ENCODE assay signal across 9 cellular contexts in the genomic region with DNA sequence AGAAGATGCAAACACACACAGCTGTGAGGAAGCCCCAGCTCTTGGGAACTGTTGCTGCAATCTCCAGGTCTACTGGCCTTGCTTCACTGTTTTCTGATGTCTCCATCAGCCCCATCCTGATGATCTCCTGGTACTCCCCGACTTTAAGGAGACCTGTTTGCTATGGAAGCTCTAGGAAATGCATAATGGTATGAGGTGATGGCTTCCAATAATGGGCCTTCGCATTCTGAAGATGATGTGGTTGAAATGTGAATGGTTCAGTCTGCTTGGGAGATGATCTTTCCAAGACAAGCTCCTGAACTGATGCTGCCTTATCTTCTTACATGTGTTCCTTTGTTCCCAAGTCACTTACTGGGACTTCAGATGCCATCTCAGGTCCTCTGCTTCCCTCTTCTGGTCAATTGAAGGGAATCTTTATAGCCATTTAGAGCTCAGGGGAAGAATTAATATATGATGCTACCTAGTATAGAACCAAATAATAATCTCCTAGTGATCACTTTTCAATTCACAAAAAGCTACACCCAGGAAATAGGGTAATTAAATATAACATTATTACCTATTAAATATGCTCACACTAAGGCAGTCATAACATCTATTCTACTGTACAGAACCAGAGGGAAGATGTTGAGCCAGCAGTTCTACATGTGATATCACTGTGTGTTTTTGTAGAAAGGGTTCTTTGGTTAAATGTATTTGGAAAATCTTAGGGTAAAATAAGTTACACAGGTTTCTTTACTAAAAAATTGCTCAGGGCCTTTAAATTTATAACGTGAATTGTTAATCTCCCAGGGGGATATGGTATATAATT.
DNase-seq lines count a peak whose midpoint lies in the region; ATAC-seq, FAIRE-seq and TF ChIP-seq lines count a peak whose summit lies in the region.
"Had no signal": no experiment of that assay in that cellular context is flagged by ENCODE, and none has a peak within 500 bp of the region (broad histone marks: within the 10 kb centered on the region; RNA-seq: fewer than 3 reads in every experiment).

No MANE protein-coding gene starts in this region.

- H3K27me3 Mint-ChIP-seq in brain = no peaks in the 10 kb centered on the region

- peaks cover 11% of the 10 kb centered on the region; the same call in 1 of the 2 replicates for H3K27me3 ChIP-seq in GM23248 (replicated peaks; ENCODE audit: insufficient read depth)
- no peaks in the 10 kb centered on the region for H3K27me3 ChIP-seq in keratinocyte (ENCODE audit: control insufficient read depth, extremely low read depth, insufficient read depth, low read length)
- no peaks in the 10 kb centered on the region for H3K27me3 ChIP-seq in aorta (ENCODE audit: control insufficient read depth in 1 of 2, insufficient read depth in 2 of 2, low read length in 1 of 2)

- WGBS in GM23248 (ENCODE audit: low coverage in 1 of 2, low lambda C conversion rate in 2 of 2, missing lambda C conversion rate in 2 of 2), 2 experiments = 82 to 84% methylated on average over 3 of the region's 3 CpGs
- 69 to 75% methylated on average over 3 of the region's 3 CpGs for WGBS in aorta, 2 donors

- H3K9me1 ChIP-seq in keratinocyte (ENCODE audit: control insufficient read depth, extremely low read depth, insufficient read depth, low read length) = no peaks in the 10 kb centered on the region

- H3K4me2 ChIP-seq in GM23248 (ENCODE audit: unreplicated experiment) (no peak overlapping the region), keratinocyte (ENCODE audit: control insufficient read depth, extremely low read depth, insufficient read depth, low read depth, low read length) (no peak overlapping the region)

- H3K79me2 ChIP-seq in GM23248 (ENCODE audit: insufficient read depth) (no peaks in the 10 kb centered on the region), keratinocyte (ENCODE audit: control insufficient read depth, insufficient read depth, low read length) (no peaks in the 10 kb centered on the region)

- H2AFZ ChIP-seq in GM23248 = no peak overlapping the region
- no peak overlapping the region for H2AFZ ChIP-seq in keratinocyte (ENCODE audit: control insufficient read depth, low read length)

- DNase-seq in 8988T (peak; percentile 21), GM23248 (peak; percentile 71), NCI-H345 (lab: John Stamatoyannopoulos, UW) (peak; percentile 60), keratinocyte (ENCODE audit: low read depth, low spot score) (peak; percentile 25), aorta (no peak)
- DNase-seq: activated naive CD8-positive, alpha-beta T cell treated with anti-CD3 and anti-CD28 coated beads, Interleukin-2, amount 10 ng/mL, durations not matched to agents 7 days and 5 days had no signal

- H3K27ac ChIP-seq in GM23248 (no peak overlapping the region), keratinocyte (ENCODE audit: control insufficient read depth, insufficient read depth, low read length) (no peak overlapping the region), aorta (ENCODE audit: low read depth in 1 of 2, low read length in 2 of 2) (no peak overlapping the region)

- no peaks in the 10 kb centered on the region for H3K9me2 ChIP-seq in GM23248 (ENCODE audit: insufficient read depth)

- H3K4me3 Mint-ChIP-seq in brain = no peak overlapping the region
- H3K4me3 Mint-ChIP-seq: activated naive CD8-positive, alpha-beta T cell treated with anti-CD3 and anti-CD28 coated beads, Interleukin-2, amount 10 ng/mL, durations not matched to agents 7 days and 5 days had no signal

- H3K4me1 Mint-ChIP-seq in brain = peaks cover 20% of the 10 kb centered on the region
- H3K4me1 Mint-ChIP-seq: activated naive CD8-positive, alpha-beta T cell treated with anti-CD3 and anti-CD28 coated beads, Interleukin-2, amount 10 ng/mL, durations not matched to agents 7 days and 5 days had no signal

- dilution Hi-C loops in keratinocyte (cut with MboI; ENCODE audit: extremely low pct_ligation_motif_present, low sequenced_read_pairs) = no loop called here

- H3K4me3 ChIP-seq in GM23248 = no peak overlapping the region
- H3K4me3 ChIP-seq in keratinocyte (ENCODE audit: control insufficient read depth in 2 of 3, extremely low read depth in 1 of 3, insufficient read depth in 2 of 3, low read depth in 1 of 3, low read length in 3 of 3) = no peak overlapping the region
- no peak overlapping the region for H3K4me3 ChIP-seq in aorta (ENCODE audit: low read length in 2 of 2)

- H3K9me3 Mint-ChIP-seq in brain = no peaks in the 10 kb centered on the region
- H3K9me3 Mint-ChIP-seq: activated naive CD8-positive, alpha-beta T cell treated with anti-CD3 and anti-CD28 coated beads, Interleukin-2, amount 10 ng/mL, durations not matched to agents 7 days and 5 days had no signal

- no peaks in the 10 kb centered on the region for H3K9me3 ChIP-seq in GM23248 (ENCODE audit: low read depth)
- H3K9me3 ChIP-seq in keratinocyte (ENCODE audit: control insufficient read depth, low read depth, low read length) = no peaks in the 10 kb centered on the region
- H3K9me3 ChIP-seq in aorta (ENCODE audit: control insufficient read depth, low read length) = no peaks in the 10 kb centered on the region

- intact Hi-C loops in aorta (cut with DNase I) = loop anchor here (5.0 kb wide), 1 partner anchor 217 kb away; no protein-coding TSS in a partner anchor

- H4K20me1 ChIP-seq in GM23248 (ENCODE audit: insufficient read depth) = no peaks in the 10 kb centered on the region
- H4K20me1 ChIP-seq in keratinocyte (ENCODE audit: control insufficient read depth, extremely low read depth, insufficient read depth, low read length) = no peaks in the 10 kb centered on the region

- in situ Hi-C loops in GM23248 (cut with MboI) = loop anchor here (10.0 kb wide), 1 partner anchor 210 kb away; no protein-coding TSS in a partner anchor

- H3K36me3 ChIP-seq in GM23248 (ENCODE audit: low read depth) (no peaks in the 10 kb centered on the region), keratinocyte (ENCODE audit: control insufficient read depth in 2 of 2, extremely low read depth in 1 of 2, insufficient read depth in 2 of 2, low read length in 2 of 2) (no peaks in the 10 kb centered on the region), aorta (ENCODE audit: control insufficient read depth in 1 of 2, insufficient read depth in 2 of 2, low read length in 1 of 2) (no peaks in the 10 kb centered on the region)

- H3K9ac ChIP-seq in GM23248 (no peak overlapping the region), keratinocyte (ENCODE audit: control insufficient read depth, extremely low read depth, insufficient read depth, low read length) (no peak overlapping the region)

- peak; percentile 46 for FAIRE-seq in keratinocyte (lab: Jason Lieb, UNC)

- peak overlapping the region; percentile 47 to 86 (median 79) for H3K27ac Mint-ChIP-seq in brain
- H3K27ac Mint-ChIP-seq: activated naive CD8-positive, alpha-beta T cell treated with anti-CD3 and anti-CD28 coated beads, Interleukin-2, amount 10 ng/mL, durations not matched to agents 7 days and 5 days had no signal

- no peaks in the 10 kb centered on the region for H3K36me3 Mint-ChIP-seq in brain
- H3K36me3 Mint-ChIP-seq: activated naive CD8-positive, alpha-beta T cell treated with anti-CD3 and anti-CD28 coated beads, Interleukin-2, amount 10 ng/mL, durations not matched to agents 7 days and 5 days had no signal

- ATAC-seq in GM21737 (IDR thresholded peaks at IDR 0.05; ENCODE audit: unreplicated experiment) (no peak), GM21529 (IDR thresholded peaks at IDR 0.05; ENCODE audit: unreplicated experiment) (no peak), aorta (ENCODE audit: low FRiP score) (no peak)

- H3K4me1 ChIP-seq in GM23248 (ENCODE audit: insufficient read depth) = no peaks in the 10 kb centered on the region
- H3K4me1 ChIP-seq in keratinocyte (ENCODE audit: control insufficient read depth, extremely low read depth, insufficient read depth, low read length) = no peaks in the 10 kb centered on the region
- no peaks in the 10 kb centered on the region for H3K4me1 ChIP-seq in aorta (ENCODE audit: control insufficient read depth in 1 of 2, insufficient read depth in 2 of 2, low read length in 2 of 2)

- no peaks in the 10 kb centered on the region for H3F3A ChIP-seq in GM23248 (ENCODE audit: insufficient read depth)

- TF ChIP-seq CTCF in brain (conservative IDR thresholded peaks at IDR 0.05) (peak; percentile 82 to 94), keratinocyte (optimal IDR thresholded peaks at IDR 0.05 in 1 of 3, IDR thresholded peaks at IDR 0.05 in 1 of 3, conservative IDR thresholded peaks at IDR 0.05 in 1 of 3; ENCODE audit: extremely low read depth in 1 of 3, insufficient read depth in 2 of 3, low read length in 3 of 3) (peak; percentile 46 to 56 (median 46))

Comparison
In these comparisons a context has a peak if more than half of its experiments do, and no peak if none do; other contexts are left out.
1. DNase-seq: peak in 8988T (single experiment), GM23248 (single experiment), NCI-H345 (single experiment) and keratinocyte (single experiment); none in aorta (0 of 2).